In genomic region chr10:80202934-80203834, GRCh38 we compare ENCODE assay signal across 7 cellular contexts. TPM values are rescaled to one million over a fixed set of nuclear protein-coding genes. Genes with fewer than 3 reads are reported as not detected.
DNase-seq lines count a peak whose midpoint lies in the region; ATAC-seq, FAIRE-seq and TF ChIP-seq lines count a peak whose summit lies in the region.

No MANE protein-coding gene starts in this region.

- peak overlapping the region; percentile 63 for H3K27ac ChIP-seq in mesodermal cell (ENCODE audit: low read depth, low read length, severe bottlenecking)

- TF ChIP-seq POLR2A in GM12891 (IDR thresholded peaks at IDR 0.05; ENCODE audit: low read depth, low read length) = no peak; the same call in 1 of the 2 replicates

- DNase-seq in GM12891 (ENCODE audit: insufficient read length, low spot score) = no peak
- DNase-seq in H7 = peak; percentile 67
- DNase-seq in LoVo (ENCODE audit: low spot score) = peak; percentile 81
- peak; percentile 53 for DNase-seq in activated CD4-positive, CD25-positive, alpha-beta regulatory T cell treated with anti-CD3 and anti-CD28 coated beads, Interleukin-2, amount 50 U/mL, for 16 hours (ENCODE audit: low read depth, low spot score)
- peak; percentile 38 for DNase-seq in dedifferentiated amniotic fluid mesenchymal stem cell (ENCODE audit: extremely low spot score)
- DNase-seq in stimulated activated naive CD8-positive, alpha-beta T cell treated with anti-CD3 and anti-CD28 coated beads, Interleukin-15, Interleukin-2, amounts not matched to agents 100 U/mL and 50 U/mL, for 24 hours = peak; percentile 71

- no peaks in the 10 kb centered on the region for H3K9me3 ChIP-seq in mesodermal cell (ENCODE audit: control insufficient read depth, low read length)

- ATAC-seq in stimulated activated naive CD8-positive, alpha-beta T cell treated with anti-CD3 and anti-CD28 coated beads, Interleukin-15, Interleukin-2, amounts not matched to agents 100 U/mL and 50 U/mL, for 24 hours = peak; percentile 74

- H3K4me3 ChIP-seq in H7 (ENCODE audit: insufficient read depth, low read depth, low read length) = no peak overlapping the region
- H3K4me3 ChIP-seq in mesodermal cell (ENCODE audit: extremely low read depth, insufficient read depth, low read length, poor library complexity, severe bottlenecking) = peak overlapping the region; percentile 83

- FAIRE-seq in GM12891 (lab: Jason Lieb, UNC) = peak; percentile 90

- H3K36me3 ChIP-seq in H7 (replicated peaks; ENCODE audit: control insufficient read depth, insufficient read depth, low read length) = no peaks in the 10 kb centered on the region
- peaks cover 5% of the 10 kb centered on the region for H3K36me3 ChIP-seq in mesodermal cell (ENCODE audit: control insufficient read depth, insufficient read depth, low read length)

- 65 to 80% methylated on average over 8 to 10 of the region's 14 CpGs for WGBS in mesodermal cell (ENCODE audit: insufficient coverage in 2 of 2), 2 experiments

- peaks cover 44% of the 10 kb centered on the region for H3K4me1 ChIP-seq in mesodermal cell (ENCODE audit: control insufficient read depth, insufficient read depth, low read length, poor library complexity, severe bottlenecking)

- H3K27me3 ChIP-seq in H7 (ENCODE audit: control insufficient read depth, insufficient read depth, low read length) = no peaks in the 10 kb centered on the region

TF ChIP-seq in GM12891, 5 proteins besides CTCF, POLR2A, EP300 and RAD21:
- no peak for TF ChIP-seq POLR2AphosphoS5 (IDR thresholded peaks at IDR 0.05; ENCODE audit: low read depth, low read length)
- TF ChIP-seq POU2F2 (IDR thresholded peaks at IDR 0.05; ENCODE audit: low read depth, low read length) = peak; percentile 36; the same call in 1 of the 2 replicates

RNA-seq across cellular contexts. Expression of gene ANXA11, which starts 2.2 kb away (rescaled TPM):
- 183 TPM for polyA plus RNA-seq in GM12891 (2012; ENCODE audit: low read depth, missing spikeins)
- total RNA-seq in H7 (2014; rRNA removed; shearing (Covaris generic)) = 42.1 and 67.3 TPM in 2 replicates
- 112 TPM for polyA plus RNA-seq in mesodermal cell (2013, experiment 1 of 2)
- 106 TPM for polyA plus RNA-seq in mesodermal cell (2013, experiment 2 of 2)
